2 cellular contexts compared by ENCODE assay signal in the genomic region with DNA sequence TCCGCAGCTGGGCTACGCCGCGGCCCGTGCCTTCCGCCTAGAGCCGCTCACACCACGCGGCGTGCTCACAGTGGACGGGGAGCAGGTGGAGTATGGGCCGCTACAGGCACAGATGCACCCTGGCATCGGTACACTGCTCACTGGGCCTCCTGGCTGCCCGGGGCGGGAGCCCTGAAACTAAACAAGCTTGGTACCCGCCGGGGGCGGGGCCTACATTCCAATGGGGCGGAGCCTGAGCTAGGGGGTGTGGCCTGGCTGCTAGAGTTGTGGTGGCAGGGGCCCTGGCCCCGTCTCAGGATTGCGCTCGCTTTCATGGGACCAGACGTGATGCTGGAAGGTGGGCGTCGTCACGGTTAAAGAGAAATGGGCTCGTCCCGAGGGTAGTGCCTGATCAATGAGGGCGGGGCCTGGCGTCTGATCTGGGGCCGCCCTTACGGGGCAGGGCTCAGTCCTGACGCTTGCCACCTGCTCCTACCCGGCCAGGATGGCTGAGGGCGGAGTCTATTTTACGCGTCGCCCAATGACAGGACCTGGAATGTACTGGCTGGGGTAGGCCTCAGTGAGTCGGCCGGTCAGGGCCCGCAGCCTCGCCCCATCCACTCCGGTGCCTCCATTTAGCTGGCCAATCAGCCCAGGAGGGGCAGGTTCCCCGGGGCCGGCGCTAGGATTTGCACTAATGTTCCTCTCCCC.
TF ChIP-seq lines count a peak whose summit lies in the region.

No MANE protein-coding gene starts in this region.

TF ChIP-seq in endothelial cell of umbilical vein, 7 proteins besides CTCF, POLR2A, EP300 and RAD21:
- no peak for TF ChIP-seq FOS (IDR thresholded peaks at IDR 0.05; ENCODE audit: borderline replicate concordance, insufficient read depth, low read length)
- no peak for TF ChIP-seq GATA2 (IDR thresholded peaks at IDR 0.05; ENCODE audit: insufficient read depth, insufficient read length, low read depth, low read length)
- TF ChIP-seq JUN (IDR thresholded peaks at IDR 0.05; ENCODE audit: borderline replicate concordance, insufficient read depth, insufficient read length, low read depth) = no peak
- TF ChIP-seq, protein P1, sequence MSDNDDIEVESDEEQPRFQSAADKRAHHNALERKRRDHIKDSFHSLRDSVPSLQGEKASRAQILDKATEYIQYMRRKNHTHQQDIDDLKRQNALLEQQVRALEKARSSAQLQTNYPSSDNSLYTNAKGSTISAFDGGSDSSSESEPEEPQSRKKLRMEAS (IDR thresholded peaks at IDR 0.05; ENCODE audit: insufficient read depth, insufficient read length) = no peak
- no peak for TF ChIP-seq EZH2 (IDR thresholded peaks at IDR 0.05; ENCODE audit: borderline replicate concordance, low read depth, low read length, severe bottlenecking)
- TF ChIP-seq MYC (IDR thresholded peaks at IDR 0.05; ENCODE audit: low read depth, low read length) = no peak
- peak; percentile 65 for TF ChIP-seq POLR2AphosphoS5 (IDR thresholded peaks at IDR 0.05; ENCODE audit: insufficient read depth, low read depth, low read length)
TF ChIP-seq in endothelial cell of umbilical vein: peak in this region for 1.

TF ChIP-seq in neural cell, 6 proteins besides CTCF, POLR2A, EP300 and RAD21:
- TF ChIP-seq MXI1 (conservative IDR thresholded peaks at IDR 0.05; ENCODE audit: poor library complexity, severe bottlenecking) (no peak), POLR2AphosphoS5 (IDR thresholded peaks at IDR 0.05) (peak; percentile 5)
